ENCODE assay signal across 11 cellular contexts in the genomic region with DNA sequence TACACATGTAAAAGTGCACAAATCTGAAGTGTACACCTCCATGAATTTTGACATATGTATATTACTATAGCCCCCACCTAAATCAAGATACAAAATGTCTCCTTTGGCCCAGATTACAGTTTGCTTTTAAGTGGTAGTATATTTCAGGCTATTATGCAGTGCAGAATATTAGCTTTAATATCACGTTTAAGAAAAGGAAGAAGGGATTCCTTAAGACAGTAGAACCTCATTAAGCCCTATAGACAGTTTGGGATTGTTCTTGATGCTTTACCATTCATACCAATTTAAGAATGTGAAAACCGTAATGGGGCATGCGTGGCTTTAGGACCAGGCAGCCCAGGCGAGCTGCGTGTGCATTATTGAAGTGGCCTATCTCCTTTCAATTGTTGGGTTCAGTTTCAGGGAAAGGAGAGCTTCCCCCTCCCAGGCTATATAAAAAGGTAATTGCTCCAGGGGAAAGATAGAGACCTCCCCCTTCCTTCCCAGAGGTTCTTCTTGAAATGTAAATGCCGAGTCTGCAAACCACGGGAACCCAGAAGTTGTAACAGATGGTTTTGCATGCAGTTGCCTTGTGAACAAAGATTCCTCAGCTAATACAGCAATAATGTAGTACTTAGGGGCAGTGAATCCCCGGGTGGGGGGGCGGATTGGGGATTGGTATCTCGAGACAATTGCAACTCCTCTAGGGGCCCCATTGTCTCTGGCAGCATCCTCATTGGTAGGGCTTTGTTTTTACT.
A peak's percentile ranks its signal among the peaks of the same experiment; 100 is the strongest.
DNase-seq lines count a peak whose midpoint lies in the region; ATAC-seq, FAIRE-seq and TF ChIP-seq lines count a peak whose summit lies in the region.
"Had no signal": no experiment of that assay in that cellular context is flagged by ENCODE, and none has a peak within 500 bp of the region (broad histone marks: within the 10 kb centered on the region; RNA-seq: fewer than 3 reads in every experiment).

No MANE protein-coding gene starts in this region.

- WGBS in gastroesophageal sphincter (ENCODE audit: low coverage in 1 of 2), 2 donors = 44 to 83% methylated on average over 5 to 10 of the region's 10 CpGs
- 67 to 72% methylated on average over 10 of the region's 10 CpGs for WGBS in pancreas, 2 donors

- peaks cover 0 to 65% (median 10%) of the 10 kb centered on the region in 3 donors for H3K4me1 ChIP-seq in gastroesophageal sphincter
- peaks cover 12% of the 10 kb centered on the region for H3K4me1 ChIP-seq in parathyroid adenoma
- peaks cover 0 to 11% (median 0%) of the 10 kb centered on the region in 3 donors for H3K4me1 ChIP-seq in pancreas
- H3K4me1 ChIP-seq: foreskin keratinocyte had no signal

- H3K27ac ChIP-seq in gastroesophageal sphincter (peak overlapping the region; percentile 6 to 91 (median 56)), parathyroid adenoma (peak overlapping the region; percentile 29), pancreas (no peak overlapping the region)
- H3K27ac ChIP-seq: foreskin keratinocyte had no signal

- H3K27me3 ChIP-seq in gastroesophageal sphincter (no peaks in the 10 kb centered on the region), parathyroid adenoma (ENCODE audit: control insufficient read depth, insufficient read depth, low read length) (no peaks in the 10 kb centered on the region), pancreas (no peaks in the 10 kb centered on the region)

- H3K9me3 ChIP-seq in gastroesophageal sphincter = no peaks in the 10 kb centered on the region
- no peaks in the 10 kb centered on the region for H3K9me3 ChIP-seq in parathyroid adenoma (ENCODE audit: control insufficient read depth, low read length)
- H3K9me3 ChIP-seq in pancreas = no peaks in the 10 kb centered on the region

- TF ChIP-seq EP300 in gastroesophageal sphincter (IDR thresholded peaks at IDR 0.05) = no peak

- no peak overlapping the region for H2AFZ ChIP-seq in parathyroid adenoma

- no peak overlapping the region for H3K9ac ChIP-seq in parathyroid adenoma

- DNase-seq in D341Med (ENCODE audit: low spot score) = peak; percentile 44
- DNase-seq in NCI-H524 (lab: John Stamatoyannopoulos, UW) = peak; percentile 80 to 93
- DNase-seq in NCI-H1048 (lab: John Stamatoyannopoulos, UW) = no peak
- DNase-seq in erythroblast (lab: John Stamatoyannopoulos, UW) = no peak
- no peak for DNase-seq in pancreas
- no peak for DNase-seq in effector CD8-positive, alpha-beta T cell (lab: John Stamatoyannopoulos, UW)
- DNase-seq: activated CD8-positive, alpha-beta memory T cell treated with anti-CD3 and anti-CD28 coated beads for 24 hours; SHP77 had no signal

- no peak overlapping the region for H3K4me2 ChIP-seq in parathyroid adenoma (ENCODE audit: low read length)

- intact Hi-C loops in pancreas (cut with DNase I) = no loop called here

- no peaks in the 10 kb centered on the region for H3K79me2 ChIP-seq in parathyroid adenoma

- H3K36me3 ChIP-seq in gastroesophageal sphincter (no peaks in the 10 kb centered on the region), parathyroid adenoma (ENCODE audit: control insufficient read depth, insufficient read depth, low read length) (no peaks in the 10 kb centered on the region), pancreas (no peaks in the 10 kb centered on the region)

- H3K4me3 ChIP-seq in gastroesophageal sphincter (peak overlapping the region; percentile 0 to 48), parathyroid adenoma (ENCODE audit: low read depth, low read length) (no peak overlapping the region), pancreas (no peak overlapping the region)

- ATAC-seq in gastroesophageal sphincter (no peak), pancreas (no peak)
- ATAC-seq: foreskin keratinocyte had no signal

- no peak for FAIRE-seq in pancreas (lab: Jason Lieb, UNC)

- no peak for TF ChIP-seq POLR2A in gastroesophageal sphincter (IDR thresholded peaks at IDR 0.05)
- TF ChIP-seq POLR2A in erythroblast (IDR thresholded peaks at IDR 0.05; ENCODE audit: low read length) = no peak

- TF ChIP-seq CTCF in gastroesophageal sphincter (IDR thresholded peaks at IDR 0.05) = no peak
- no peak for TF ChIP-seq CTCF in parathyroid adenoma (IDR thresholded peaks at IDR 0.05)
- no peak for TF ChIP-seq CTCF in pancreas (IDR thresholded peaks at IDR 0.05)

Comparison
In these comparisons a context has a peak if more than half of its experiments do, and no peak if none do; other contexts are left out.
1. DNase-seq: peak in D341Med (single experiment) and NCI-H524 (2 of 2); none in NCI-H1048 (single experiment), erythroblast (0 of 2), pancreas (0 of 6) and effector CD8-positive, alpha-beta T cell (single experiment).
2. H3K27ac ChIP-seq: peak in gastroesophageal sphincter (4 of 4) and parathyroid adenoma (single experiment); none in pancreas (0 of 4).
3. H3K4me3 ChIP-seq: peak in gastroesophageal sphincter (2 of 2); none in parathyroid adenoma (single experiment) and pancreas (0 of 4).